24 cellular contexts compared by ENCODE assay signal in the genomic region with DNA sequence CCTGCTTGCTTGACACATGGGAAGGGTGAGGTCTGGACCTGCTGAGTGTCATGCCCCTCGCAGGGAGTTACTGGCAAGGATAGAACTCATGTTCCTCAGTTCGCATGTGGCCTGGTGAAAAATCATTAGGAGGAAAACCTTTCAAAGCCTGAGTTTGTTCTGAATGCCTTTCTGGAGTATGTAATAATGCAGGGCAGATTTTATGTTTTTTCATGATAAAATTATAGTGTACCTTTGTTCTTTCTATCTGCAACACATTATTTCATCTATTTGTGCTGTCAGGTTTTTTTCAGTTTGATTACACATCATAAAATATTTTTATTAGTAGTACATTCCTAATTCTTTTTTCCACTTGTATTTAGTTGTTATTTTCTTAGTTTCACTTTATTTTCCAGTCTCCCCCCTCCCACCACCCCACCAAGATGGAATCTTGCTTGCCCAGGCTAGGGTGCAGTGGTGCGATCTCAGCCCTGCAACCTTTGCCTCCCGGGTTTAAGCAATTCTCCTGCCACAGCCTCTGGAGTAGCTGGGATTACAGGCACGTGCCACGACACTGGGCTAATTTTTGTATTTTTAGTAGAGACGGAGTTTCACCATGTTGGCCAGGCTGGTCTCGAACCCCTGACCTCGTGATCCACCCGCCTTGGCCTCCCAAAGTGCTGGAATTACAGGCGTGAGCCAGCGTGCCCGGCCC. TPM values are rescaled to one million over a fixed set of nuclear protein-coding genes. Genes with fewer than 3 reads are reported as not detected.
A peak's percentile ranks its signal among the peaks of the same experiment; 100 is the strongest.
DNase-seq lines count a peak whose midpoint lies in the region; ATAC-seq, FAIRE-seq and TF ChIP-seq lines count a peak whose summit lies in the region.
"Had no signal": no experiment of that assay in that cellular context is flagged by ENCODE, and none has a peak within 500 bp of the region (broad histone marks: within the 10 kb centered on the region; RNA-seq: fewer than 3 reads in every experiment).

No MANE protein-coding gene starts in this region.

- peak overlapping the region; percentile 62 for H3K27ac Mint-ChIP-seq in CD8-positive, alpha-beta T cell
- H3K27ac Mint-ChIP-seq in naive thymus-derived CD8-positive, alpha-beta T cell, result peak overlapping the region in 9 of 10 donors; percentile 1 to 79 (median 49)
- H3K27ac Mint-ChIP-seq: neural progenitor cell had no signal

- peaks cover 98% of the 10 kb centered on the region for H3K79me2 ChIP-seq in K562 (ENCODE audit: control insufficient read depth, insufficient read depth, low read length)

- H3K4me2 ChIP-seq in K562 (ENCODE audit: insufficient read depth, low read length) (peak overlapping the region; percentile 35; the same call in 1 of the 2 replicates), mesenchymal stem cell (ENCODE audit: low read length, poor library complexity, severe bottlenecking) (no peak overlapping the region)
- H3K4me2 ChIP-seq: neural progenitor cell had no signal

- no peak for DNase-seq in CD8-positive, alpha-beta T cell
- DNase-seq in K562 (ENCODE audit: extremely low read depth in 1 of 4, low spot score in 3 of 4) (no peak), mesenchymal stem cell (no peak), midbrain (lab: John Stamatoyannopoulos, UW) (no peak), NCI-H345 (lab: John Stamatoyannopoulos, UW) (no peak), epidermal melanocyte (ENCODE audit: insufficient read length, low spot score) (no peak)
- no peak for DNase-seq in naive thymus-derived CD8-positive, alpha-beta T cell
- DNase-seq: activated CD4-positive, alpha-beta T cell treated with anti-CD3 and anti-CD28 coated beads, Interleukin-2, amount 50 U/mL, for 48 hours; activated naive CD4-positive, alpha-beta T cell treated with anti-CD3 and anti-CD28 coated beads, Interleukin-2, amount 50 U/mL, for 16 hours; colonic mucosa; COR-L47; hippocampal formation; KG1; NCI-H1105 treated with DMSO at 0.1 percent for 48 hours; NCI-H2171; NCI-H69; spleen; T-helper 1 cell; testis had no signal

- H3K18ac ChIP-seq in mesenchymal stem cell (ENCODE audit: low read depth in 1 of 2, low read length in 2 of 2), result no peak overlapping the region

- H3K27me3 Mint-ChIP-seq in CD8-positive, alpha-beta T cell (ENCODE audit: low read depth), result no peaks in the 10 kb centered on the region
- no peaks in the 10 kb centered on the region for H3K27me3 Mint-ChIP-seq in naive thymus-derived CD8-positive, alpha-beta T cell

- H3K36me3 ChIP-seq in CD8-positive, alpha-beta T cell (ENCODE audit: insufficient read depth, low read length), result peaks cover 23% of the 10 kb centered on the region
- peaks cover 73% of the 10 kb centered on the region for H3K36me3 ChIP-seq in K562 (ENCODE audit: control insufficient read depth, insufficient read depth, low read length)
- peaks cover 3 to 41% of the 10 kb centered on the region in 2 experiments for H3K36me3 ChIP-seq in mesenchymal stem cell (ENCODE audit: control insufficient read depth in 1 of 2, insufficient read depth in 2 of 2, low read depth in 1 of 2, low read length in 2 of 2)
- H3K36me3 ChIP-seq: neural progenitor cell had no signal

- whole genome bisulfite sequencing in K562 (ENCODE audit: insufficient coverage, low coverage, missing lambda C conversion rate), result 78% methylated on average over 13 of the region's 13 CpGs
- WGBS in mesenchymal stem cell, result 97% methylated on average over 13 of the region's 13 CpGs

- CTCF ChIA-PET in CD8-positive, alpha-beta T cell (lab: Charles Lee), result no interaction called here
- CTCF ChIA-PET in K562 (lab: Yijun Ruan, JAX; ENCODE audit: low intra/inter-chr PET ratio), result no interaction called here

- H3K4me1 Mint-ChIP-seq in CD8-positive, alpha-beta T cell (ENCODE audit: low read depth), result peaks cover 58% of the 10 kb centered on the region
- peaks cover 25 to 56% (median 55%) of the 10 kb centered on the region in 4 donors for H3K4me1 Mint-ChIP-seq in naive thymus-derived CD8-positive, alpha-beta T cell

- FAIRE-seq in K562 (lab: Jason Lieb, UNC), result no peak
- FAIRE-seq: endothelial cell of umbilical vein, islet of Langerhans had no signal

- H2BK5ac ChIP-seq in mesenchymal stem cell (ENCODE audit: low read depth, low read length, poor library complexity, severe bottlenecking), result no peak overlapping the region

- H3K9ac ChIP-seq in K562 (ENCODE audit: insufficient read depth in 1 of 2, low read depth in 2 of 2, low read length in 2 of 2) (peak overlapping the region; percentile 7 to 39; a peak in 1 of 4 replicates), mesenchymal stem cell (ENCODE audit: low read length) (no peak overlapping the region)
- H3K9ac ChIP-seq: neural progenitor cell had no signal

- no peak for TF ChIP-seq CTCF in 22Rv1 (IDR thresholded peaks at IDR 0.05)
- no peak for TF ChIP-seq CTCF in CD8-positive, alpha-beta T cell (IDR thresholded peaks at IDR 0.05)
- no peak for TF ChIP-seq CTCF in K562 (IDR thresholded peaks at IDR 0.05 in 2 of 3, conservative IDR thresholded peaks at IDR 0.05 in 1 of 3; ENCODE audit: insufficient read depth in 2 of 3, low read depth in 1 of 3, low read length in 3 of 3)

- ATAC-seq in CD8-positive, alpha-beta T cell, result no peak
- no peak for ATAC-seq in K562
- ATAC-seq in naive thymus-derived CD8-positive, alpha-beta T cell, result no peak

- peak overlapping the region in 1 of 2 experiments; percentile 41 for H3K4ac ChIP-seq in mesenchymal stem cell (ENCODE audit: low read depth in 1 of 2, low read length in 2 of 2)

- H3K27me3 ChIP-seq in CD8-positive, alpha-beta T cell (ENCODE audit: insufficient read depth, low read length), result no peaks in the 10 kb centered on the region
- H3K27me3 ChIP-seq in K562 (ENCODE audit: control insufficient read depth in 2 of 2, insufficient read depth in 2 of 2, low read length in 2 of 2), result no peaks in the 10 kb centered on the region
- H3K27me3 ChIP-seq in mesenchymal stem cell (ENCODE audit: control insufficient read depth in 1 of 2, insufficient read depth in 1 of 2, low read length in 2 of 2), result no peaks in the 10 kb centered on the region
- H3K27me3 ChIP-seq: colonic mucosa, neural progenitor cell, spleen, testis had no signal

- H3K9me1 ChIP-seq in K562 (ENCODE audit: control insufficient read depth, insufficient read depth, low read length), result peaks cover 3% of the 10 kb centered on the region

- in situ Hi-C loops in K562 (cut with MboI), result no loop called here

- H3K14ac ChIP-seq in mesenchymal stem cell (ENCODE audit: low read length in 2 of 2), result no peak overlapping the region

- no peak overlapping the region for H3K23ac ChIP-seq in mesenchymal stem cell (ENCODE audit: low read length in 2 of 2)

- no peak overlapping the region for H2AK5ac ChIP-seq in mesenchymal stem cell (ENCODE audit: low read length, severe bottlenecking)

- H3K27ac ChIP-seq in 22Rv1 (peak overlapping the region; percentile 46), K562 (ENCODE audit: extremely low read depth, low read depth, low read length) (peak overlapping the region; percentile 36), mesenchymal stem cell (ENCODE audit: low read length, poor library complexity, severe bottlenecking) (no peak overlapping the region)
- H3K27ac ChIP-seq in CD8-positive, alpha-beta T cell (ENCODE audit: low read depth, low read length), result no peak overlapping the region
- H3K27ac ChIP-seq: colonic mucosa, HL-60, spleen, testis had no signal

- no peaks in the 10 kb centered on the region for H3K9me3 Mint-ChIP-seq in CD8-positive, alpha-beta T cell
- H3K9me3 Mint-ChIP-seq in naive thymus-derived CD8-positive, alpha-beta T cell, result no peaks in the 10 kb centered on the region
- H3K9me3 Mint-ChIP-seq: neural progenitor cell had no signal

- H2AFZ ChIP-seq in K562 (ENCODE audit: low read depth, low read length) (no peak overlapping the region), mesenchymal stem cell (ENCODE audit: low read depth, low read length) (no peak overlapping the region)
- H2AFZ ChIP-seq: neural progenitor cell had no signal

- 0 out of 2 replicates have a peak, but pooled peaks cover 4% of the 10 kb centered on the region for H4K20me1 ChIP-seq in K562 (replicated peaks; ENCODE audit: control insufficient read depth, insufficient read depth, low read length)

- TF ChIP-seq EP300 in K562 (IDR thresholded peaks at IDR 0.05; ENCODE audit: low read length), result no peak

- no TSS peak for BruUV-seq in K562 (replicated peaks; lab: Mats Ljungman, UMichigan)

- H2BK15ac ChIP-seq in mesenchymal stem cell (ENCODE audit: low read depth, poor library complexity, severe bottlenecking), result no peak overlapping the region

- peaks cover 52% of the 10 kb centered on the region for H3K36me3 Mint-ChIP-seq in CD8-positive, alpha-beta T cell
- H3K36me3 Mint-ChIP-seq in naive thymus-derived CD8-positive, alpha-beta T cell, result peaks cover 0 to 42% (median 7%) of the 10 kb centered on the region in 3 donors

- no peak overlapping the region for H3K4me3 Mint-ChIP-seq in CD8-positive, alpha-beta T cell
- H3K4me3 Mint-ChIP-seq in naive thymus-derived CD8-positive, alpha-beta T cell, result no peak overlapping the region
- H3K4me3 Mint-ChIP-seq: neural progenitor cell had no signal

- no peak for TF ChIP-seq RAD21 in K562 (CRISPR knock-in tag; conservative IDR thresholded peaks at IDR 0.05 in 1 of 2, IDR thresholded peaks at IDR 0.05 in 1 of 2)

- POLR2A ChIA-PET in CD8-positive, alpha-beta T cell (lab: Charles Lee), result interaction anchor here (1.0 kb wide), 1 partner anchor 13 kb away, joined by 6 read pairs; no protein-coding TSS in a partner anchor
- POLR2A ChIA-PET in K562 (lab: Yijun Ruan, JAX), result no interaction called here
- POLR2A ChIA-PET in naive thymus-derived CD8-positive, alpha-beta T cell (lab: Charles Lee), result no interaction called here

- no peak overlapping the region for H2BK12ac ChIP-seq in mesenchymal stem cell (ENCODE audit: low read length in 2 of 2)

- TF ChIP-seq POLR2A in K562 (conservative IDR thresholded peaks at IDR 0.05), result no peak

- H3K4me1 ChIP-seq in CD8-positive, alpha-beta T cell (ENCODE audit: insufficient read depth, low read length), result peaks cover 27% of the 10 kb centered on the region
- peaks cover 18 to 67% of the 10 kb centered on the region in 2 experiments for H3K4me1 ChIP-seq in K562 (replicated peaks in 1 of 2; ENCODE audit: control insufficient read depth in 2 of 2, insufficient read depth in 2 of 2, low read length in 2 of 2)
- H3K4me1 ChIP-seq in mesenchymal stem cell (ENCODE audit: control insufficient read depth, insufficient read depth, low read depth, low read length), result peaks cover 3% of the 10 kb centered on the region
- H3K4me1 ChIP-seq: neural progenitor cell had no signal

- no peak overlapping the region for H4K91ac ChIP-seq in mesenchymal stem cell (ENCODE audit: low read length)

- H3K4me3 ChIP-seq in CD8-positive, alpha-beta T cell (ENCODE audit: low read depth, low read length), result no peak overlapping the region
- no peak overlapping the region for H3K4me3 ChIP-seq in K562
- H3K4me3 ChIP-seq in mesenchymal stem cell (ENCODE audit: insufficient read depth in 1 of 2, low read depth in 1 of 2, low read length in 2 of 2), result no peak overlapping the region
- H3K4me3 ChIP-seq: colonic mucosa, neural progenitor cell, spleen, testis had no signal

- H3K9me3 ChIP-seq in CD8-positive, alpha-beta T cell (ENCODE audit: low read length), result no peaks in the 10 kb centered on the region
- H3K9me3 ChIP-seq in K562 (replicated peaks; ENCODE audit: control insufficient read depth, insufficient read depth, low read depth, low read length), result no peaks in the 10 kb centered on the region
- H3K9me3 ChIP-seq in mesenchymal stem cell (ENCODE audit: control insufficient read depth, low read length), result no peaks in the 10 kb centered on the region
- H3K9me3 ChIP-seq: colonic mucosa, spleen, testis had no signal

- intact Hi-C loops in CD8-positive, alpha-beta T cell (cut with DNase I, micrococcal nuclease), result no loop called here
- intact Hi-C loops in K562 (cut with micrococcal nuclease), result no loop called here

- no peak overlapping the region for H4K8ac ChIP-seq in mesenchymal stem cell (ENCODE audit: low read length)

- no peak overlapping the region for H2BK120ac ChIP-seq in mesenchymal stem cell (ENCODE audit: low read depth, low read length)

- peaks cover 12% of the 10 kb centered on the region for H3K79me1 ChIP-seq in mesenchymal stem cell (replicated peaks; ENCODE audit: low read length, poor library complexity, severe bottlenecking)

RNA-seq across cellular contexts. Expression of a gene that starts 8.1 kb away (rescaled TPM):
- total RNA-seq in CD8-positive, alpha-beta T cell, result 10 to 100 TPM; 34.7 to 37.7 TPM
- 185 and 291 TPM in 2 replicates for total RNA-seq in K562 (2011; cell fraction: chromatin; rRNA removed; ENCODE audit: low replicate concordance)
- 109 and 114 TPM in 2 replicates for total RNA-seq in K562 (2011; cell fraction: nucleolus; rRNA removed)
- total RNA-seq in K562 (2011; cell fraction: nucleoplasm; rRNA removed), result 211 and 265 TPM in 2 replicates
- 21.2 and 31.5 TPM in 2 replicates for total RNA-seq in K562 (2014; rRNA removed)
- total RNA-seq in K562 (2014; rRNA removed; fragmentation: Illumina TruSeq; extraction: Trizol), result 29.3 and 31.8 TPM in 2 replicates
- 23.6 and 23.9 TPM in 2 replicates for total RNA-seq in K562 (2015; rRNA removed; fragmentation: Illumina TruSeq; extraction: Trizol)
- 48.4 and 50.1 TPM in 2 replicates for total RNA-seq in K562 (2021)
- polyA plus RNA-seq in K562 (2011; rRNA removed), result 14.5 and 16.3 TPM in 2 replicates
- 8.1 and 10.8 TPM in 2 replicates for polyA plus RNA-seq in K562 (2011; cell fraction: cytosol; rRNA removed)
- polyA plus RNA-seq in K562 (2011; cell fraction: nucleus; rRNA removed), result 31.8 and 38.6 TPM in 2 replicates
- polyA plus RNA-seq in K562 (2012), result 11.9 and 18.2 TPM in 2 replicates
- polyA plus RNA-seq in K562 (2014; fragmentation: Illumina TruSeq; extraction: Trizol), result 27.4 and 32.0 TPM in 2 replicates
- 1 to 10 TPM; 6.5 to 7.3 TPM for polyA plus RNA-seq in K562 (2014; fragmentation: Nextera tagmentation; extraction: Ambion mirVana)
- polyA plus RNA-seq in K562 (2014; rRNA removed), result 17.1 and 19.1 TPM in 2 replicates
- polyA minus RNA-seq in K562 (2011; rRNA and poly(A)+ RNA removed), result 65.5 and 71.7 TPM in 2 replicates
- 19.4 and 25.7 TPM in 2 replicates for polyA minus RNA-seq in K562 (2011; cell fraction: cytosol; rRNA and poly(A)+ RNA removed)
- polyA minus RNA-seq in K562 (2011; cell fraction: nucleus; rRNA and poly(A)+ RNA removed), result 76.7 and 116 TPM in 2 replicates
- 10 to 100 TPM; 40.7 to 47.1 TPM for total RNA-seq in naive thymus-derived CD8-positive, alpha-beta T cell
- 1 to 10 TPM; 4.5 to 6.1 (median 5.0) TPM for polyA plus RNA-seq in naive thymus-derived CD8-positive, alpha-beta T cell
- polyA plus RNA-seq in mesenchymal stem cell (2013, experiment 1 of 2), result 5.8 TPM
- 5.6 TPM for polyA plus RNA-seq in mesenchymal stem cell (2013, experiment 2 of 2)

RNA-seq across cellular contexts. Expression of a gene that starts 40.5 kb away (rescaled TPM):
- 1 to 10 TPM; 2.3 to 2.4 TPM for total RNA-seq in CD8-positive, alpha-beta T cell
- not detected in 2 replicates for total RNA-seq in K562 (2011; cell fraction: chromatin; rRNA removed; ENCODE audit: low replicate concordance)
- not detected in 2 replicates for total RNA-seq in K562 (2011; cell fraction: nucleolus; rRNA removed)
- not detected in 2 replicates for total RNA-seq in K562 (2011; cell fraction: nucleoplasm; rRNA removed)
- not detected in 2 replicates for total RNA-seq in K562 (2014; rRNA removed)
- total RNA-seq in K562 (2014; rRNA removed; fragmentation: Illumina TruSeq; extraction: Trizol), result not detected in 2 replicates
- not detected in 2 replicates for total RNA-seq in K562 (2015; rRNA removed; fragmentation: Illumina TruSeq; extraction: Trizol)
- 0.07 TPM in 1 of 2 replicates, not detected in the other for total RNA-seq in K562 (2021)
- polyA plus RNA-seq in K562 (2011; rRNA removed), result not detected in 2 replicates
- polyA plus RNA-seq in K562 (2011; cell fraction: cytosol; rRNA removed), result not detected in 2 replicates
- not detected in 2 replicates for polyA plus RNA-seq in K562 (2011; cell fraction: nucleus; rRNA removed)
- polyA plus RNA-seq in K562 (2012), result 0.04 TPM in 1 of 2 replicates, not detected in the other
- polyA plus RNA-seq in K562 (2014; fragmentation: Illumina TruSeq; extraction: Trizol), result not detected in 2 replicates
- not detected for polyA plus RNA-seq in K562 (2014; fragmentation: Nextera tagmentation; extraction: Ambion mirVana)
- not detected in 2 replicates for polyA plus RNA-seq in K562 (2014; rRNA removed)
- not detected in 2 replicates for polyA minus RNA-seq in K562 (2011; rRNA and poly(A)+ RNA removed)
- polyA minus RNA-seq in K562 (2011; cell fraction: cytosol; rRNA and poly(A)+ RNA removed), result 0.29 and 0.64 TPM in 2 replicates
- polyA minus RNA-seq in K562 (2011; cell fraction: nucleus; rRNA and poly(A)+ RNA removed), result not detected in 2 replicates
- total RNA-seq in naive thymus-derived CD8-positive, alpha-beta T cell, result 10 to 100 TPM; 11.0 to 11.3 TPM
- polyA plus RNA-seq in naive thymus-derived CD8-positive, alpha-beta T cell, result 10 to 100 TPM in 2 of 3 donors, 1 to 10 TPM in 1; 9.0 to 15.5 (median 14.4) TPM
- 0.51 TPM for polyA plus RNA-seq in mesenchymal stem cell (2013, experiment 1 of 2)
- polyA plus RNA-seq in mesenchymal stem cell (2013, experiment 2 of 2), result 0.58 TPM

RNA-seq across cellular contexts. Expression of a gene that starts 58.7 kb away (rescaled TPM):
- 100 to 1,000 TPM in 1 of 2 experiments, 10 to 100 TPM in 1; 96.5 to 115 TPM for total RNA-seq in CD8-positive, alpha-beta T cell
- total RNA-seq in K562 (2011; cell fraction: chromatin; rRNA removed; ENCODE audit: low replicate concordance), result 33.4 and 106 TPM in 2 replicates
- total RNA-seq in K562 (2011; cell fraction: nucleolus; rRNA removed), result 69.5 and 71.2 TPM in 2 replicates
- total RNA-seq in K562 (2011; cell fraction: nucleoplasm; rRNA removed), result 36.4 and 44.3 TPM in 2 replicates
- total RNA-seq in K562 (2014; rRNA removed) (28.6 and 36.7 TPM in 2 replicates), K562 (2014; rRNA removed; fragmentation: Illumina TruSeq; extraction: Trizol) (7.8 and 15.6 TPM in 2 replicates), K562 (2015; rRNA removed; fragmentation: Illumina TruSeq; extraction: Trizol) (33.2 and 34.3 TPM in 2 replicates), K562 (2021) (63.7 and 65.3 TPM in 2 replicates)
- polyA plus RNA-seq in K562 (2011; rRNA removed) (34.9 and 54.1 TPM in 2 replicates), K562 (2014; fragmentation: Illumina TruSeq; extraction: Trizol) (35.1 and 47.8 TPM in 2 replicates), K562 (2014; fragmentation: Nextera tagmentation; extraction: Ambion mirVana) (under 1 TPM; 0.27 to 0.78 TPM), K562 (2014; rRNA removed) (41.1 and 42.7 TPM in 2 replicates)
- 50.7 and 63.4 TPM in 2 replicates for polyA plus RNA-seq in K562 (2011; cell fraction: cytosol; rRNA removed)
- 122 and 150 TPM in 2 replicates for polyA plus RNA-seq in K562 (2011; cell fraction: nucleus; rRNA removed)
- 43.7 and 66.8 TPM in 2 replicates for polyA plus RNA-seq in K562 (2012)
- 17.2 and 24.3 TPM in 2 replicates for polyA minus RNA-seq in K562 (2011; rRNA and poly(A)+ RNA removed)
- 35.5 and 58.1 TPM in 2 replicates for polyA minus RNA-seq in K562 (2011; cell fraction: cytosol; rRNA and poly(A)+ RNA removed)
- polyA minus RNA-seq in K562 (2011; cell fraction: nucleus; rRNA and poly(A)+ RNA removed), result 17.6 and 24.7 TPM in 2 replicates
- 10 to 100 TPM; 60.3 to 66.7 TPM for total RNA-seq in naive thymus-derived CD8-positive, alpha-beta T cell
- 10 to 100 TPM in 1 of 3 donors, 1 to 10 TPM in 2; 5.4 to 13.8 (median 5.4) TPM for polyA plus RNA-seq in naive thymus-derived CD8-positive, alpha-beta T cell
- polyA plus RNA-seq in mesenchymal stem cell (2013, experiment 1 of 2), result 54.6 TPM
- 54.8 TPM for polyA plus RNA-seq in mesenchymal stem cell (2013, experiment 2 of 2)

Comparison
In these comparisons a context has a peak if more than half of its experiments do, and no peak if none do; other contexts are left out.
1. H3K27ac ChIP-seq: peak in 22Rv1 (single experiment) and K562 (single experiment); none in CD8-positive, alpha-beta T cell (single experiment) and mesenchymal stem cell (single experiment).